13 cellular contexts compared by ENCODE assay signal in genomic region chr11:74720596-74721478, GRCh38. TPM values are rescaled to one million over a fixed set of nuclear protein-coding genes. Genes with fewer than 3 reads are reported as not detected.
DNase-seq lines count a peak whose midpoint lies in the region; ATAC-seq and TF ChIP-seq lines count a peak whose summit lies in the region.
"Had no signal": no experiment of that assay in that cellular context is flagged by ENCODE, and none has a peak within 500 bp of the region (broad histone marks: within the 10 kb centered on the region; RNA-seq: fewer than 3 reads in every experiment).

No MANE protein-coding gene starts in this region.

- no peaks in the 10 kb centered on the region for H3K36me3 Mint-ChIP-seq in H9 (ENCODE audit: insufficient read depth in 1 of 3, low read depth in 3 of 3)

- H3K27me3 ChIP-seq in H9 (ENCODE audit: insufficient read depth, low read length): no peaks in the 10 kb centered on the region; the same call in 1 of the 2 replicates

- no peak overlapping the region for H3K18ac ChIP-seq in H9 (ENCODE audit: insufficient read length, low read depth, low read length)

- H2AFZ ChIP-seq in H9 (ENCODE audit: low read length): no peak overlapping the region

- no peak overlapping the region for H2BK20ac ChIP-seq in H9 (ENCODE audit: low read depth, low read length, poor library complexity, severe bottlenecking)

- no peaks in the 10 kb centered on the region for H3K79me1 ChIP-seq in H9 (ENCODE audit: insufficient read depth, low read depth, low read length, poor library complexity, severe bottlenecking)

- H2BK120ac ChIP-seq in H9 (ENCODE audit: low read depth, low read length, poor library complexity, severe bottlenecking): no peak overlapping the region

- no peak for ATAC-seq in GM21447 (IDR thresholded peaks at IDR 0.05; ENCODE audit: unreplicated experiment)

- H4K20me1 ChIP-seq in H9 (ENCODE audit: control insufficient read depth, insufficient read depth, insufficient read length): no peaks in the 10 kb centered on the region

- no peak overlapping the region for H2BK12ac ChIP-seq in H9 (ENCODE audit: insufficient read length, low read depth, low read length)

- no peaks in the 10 kb centered on the region for H3K9me3 Mint-ChIP-seq in H9
- H3K9me3 Mint-ChIP-seq: central memory CD8-positive, alpha-beta T cell had no signal

- TF ChIP-seq CTCF in H9 (conservative IDR thresholded peaks at IDR 0.05): no peak

- no peak overlapping the region for H3K9ac ChIP-seq in H9 (ENCODE audit: extremely low read depth, insufficient read length, low read length)

- H3K79me2 ChIP-seq in H9 (ENCODE audit: insufficient read depth, low read length): no peaks in the 10 kb centered on the region

- no peaks in the 10 kb centered on the region for H3K23me2 ChIP-seq in H9 (ENCODE audit: insufficient read length, low read depth, low read length, poor library complexity, severe bottlenecking)

- no peak overlapping the region for H3T11ph ChIP-seq in H9 (ENCODE audit: low read length)

- H3K56ac ChIP-seq in H9 (ENCODE audit: insufficient read length, low read depth, low read length): no peak overlapping the region

- H4K91ac ChIP-seq in H9 (ENCODE audit: insufficient read length, low read depth, low read length): no peak overlapping the region

- no peak overlapping the region for H3K4ac ChIP-seq in H9 (ENCODE audit: low read depth, low read length)

- no peak overlapping the region for H2AK5ac ChIP-seq in H9 (ENCODE audit: insufficient read length, low read length)

- H3K27ac Mint-ChIP-seq in H9: no peak overlapping the region

- DNase-seq in C1 segment of cervical spinal cord (lab: John Stamatoyannopoulos, UW) (peak in 11 of 14 donors; percentile 20 to 81 (median 59)), cerebellar cortex (ENCODE audit: low spot score) (peak; percentile 68), hypothalamus (lab: John Stamatoyannopoulos, UW) (peak in 38 of 51 donors; percentile 15 to 83 (median 50)), pons (ENCODE audit: low spot score) (peak; percentile 87), AML-193 (lab: John Stamatoyannopoulos, UW) (no peak), H9 (no peak)
- no peak for DNase-seq in activated effector memory CD4-positive, alpha-beta T cell treated with Interleukin-2 at 50 U/mL for 16 hours
- DNase-seq: KBM-7; NCI-H524; stimulated activated CD8-positive, alpha-beta memory T cell treated with anti-CD3 and anti-CD28 coated beads, Interleukin-4, amount 100 ng/mL, for 48 hours; T-helper 1 cell had no signal

- no peak overlapping the region for H2BK5ac ChIP-seq in H9 (ENCODE audit: insufficient read length, low read length)

- no peaks in the 10 kb centered on the region for H3K9me3 ChIP-seq in H9 (ENCODE audit: control insufficient read depth, low read depth, low read length)

- no peak overlapping the region for H3K14ac ChIP-seq in H9 (ENCODE audit: insufficient read depth, low read length)

- H4K5ac ChIP-seq in H9 (ENCODE audit: insufficient read length, low read depth, low read length): no peak overlapping the region

- H3K27ac ChIP-seq in H9 (ENCODE audit: insufficient read length, low read depth, low read length): no peak overlapping the region

- H3K4me1 Mint-ChIP-seq in H9: peaks cover 14 to 27% of the 10 kb centered on the region in 2 experiments
- H3K4me1 Mint-ChIP-seq: central memory CD8-positive, alpha-beta T cell had no signal

- no CpG with 5 or more reads among the region's 17 CpGs for WGBS in H9 (ENCODE audit: extremely low coverage, insufficient read length, low lambda C conversion rate)

- H3K4me3 Mint-ChIP-seq in H9: no peak overlapping the region
- H3K4me3 Mint-ChIP-seq: central memory CD8-positive, alpha-beta T cell had no signal

- H2BK15ac ChIP-seq in H9 (ENCODE audit: low read depth, low read length): no peak overlapping the region

- H3K4me1 ChIP-seq in H9 (ENCODE audit: insufficient read depth, low read length): peaks cover 3% of the 10 kb centered on the region; the same call in 1 of the 2 replicates

- H4K8ac ChIP-seq in H9 (replicated peaks; ENCODE audit: insufficient read length, low read depth, low read length): no peak overlapping the region

- H3K4me2 ChIP-seq in H9 (ENCODE audit: insufficient read depth, insufficient read length, low read length): no peak overlapping the region

- peaks cover 36% of the 10 kb centered on the region for H3K27me3 Mint-ChIP-seq in H9 (ENCODE audit: low read depth)
- H3K27me3 Mint-ChIP-seq: central memory CD8-positive, alpha-beta T cell had no signal

- H3K23ac ChIP-seq in H9 (ENCODE audit: insufficient read length, low read depth, low read length): no peak overlapping the region

RNA-seq across cellular contexts. Expression of gene CHRDL2, which starts 10.4 kb away (rescaled TPM):
- total RNA-seq in H9 (2021): 0.33 and 0.39 TPM in 2 replicates

RNA-seq across cellular contexts. Expression of gene RNF169, which starts 27.8 kb away (rescaled TPM):
- total RNA-seq in H9 (2021): 13.0 TPM in 2 replicates

Comparison
In these comparisons a context has a peak if more than half of its experiments do, and no peak if none do; other contexts are left out.
1. DNase-seq: peak in C1 segment of cervical spinal cord (11 of 14), cerebellar cortex (single experiment), hypothalamus (38 of 51) and pons (single experiment); none in AML-193 (0 of 2), activated effector memory CD4-positive, alpha-beta T cell treated with Interleukin-2 at 50 U/mL for 16 hours (single experiment) and H9 (single experiment).